ENCODE assay signal across 2 cellular contexts in the genomic region with DNA sequence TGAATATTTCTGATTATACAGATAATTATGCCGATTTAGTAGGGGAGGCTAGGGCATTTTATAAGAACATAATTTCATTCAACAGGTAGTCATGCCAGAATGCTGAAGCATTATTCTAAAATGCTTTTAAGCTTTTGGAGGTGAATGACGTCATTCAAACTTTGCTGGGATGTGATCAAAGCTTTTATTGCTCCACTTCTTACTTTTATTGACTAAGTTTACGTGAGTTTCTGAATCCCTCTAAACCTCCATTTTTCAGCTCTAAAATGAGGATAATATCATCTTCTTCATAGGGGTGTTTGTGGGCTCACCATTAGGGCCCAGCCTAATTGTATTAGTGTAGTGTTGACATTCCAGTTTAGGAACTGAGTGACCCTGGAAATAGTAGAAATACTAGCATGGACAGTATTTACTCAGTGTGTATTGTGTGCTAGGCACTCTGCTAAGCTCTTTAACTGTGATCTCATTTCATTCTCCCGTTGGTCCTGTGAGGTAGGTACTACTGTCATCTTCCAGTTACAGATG.
TF ChIP-seq lines count a peak whose summit lies in the region.

No MANE protein-coding gene starts in this region.

TF ChIP-seq in SK-N-SH, 30 proteins besides CTCF, POLR2A, EP300 and RAD21 (continued from another document):
- TF ChIP-seq, protein P1, sequence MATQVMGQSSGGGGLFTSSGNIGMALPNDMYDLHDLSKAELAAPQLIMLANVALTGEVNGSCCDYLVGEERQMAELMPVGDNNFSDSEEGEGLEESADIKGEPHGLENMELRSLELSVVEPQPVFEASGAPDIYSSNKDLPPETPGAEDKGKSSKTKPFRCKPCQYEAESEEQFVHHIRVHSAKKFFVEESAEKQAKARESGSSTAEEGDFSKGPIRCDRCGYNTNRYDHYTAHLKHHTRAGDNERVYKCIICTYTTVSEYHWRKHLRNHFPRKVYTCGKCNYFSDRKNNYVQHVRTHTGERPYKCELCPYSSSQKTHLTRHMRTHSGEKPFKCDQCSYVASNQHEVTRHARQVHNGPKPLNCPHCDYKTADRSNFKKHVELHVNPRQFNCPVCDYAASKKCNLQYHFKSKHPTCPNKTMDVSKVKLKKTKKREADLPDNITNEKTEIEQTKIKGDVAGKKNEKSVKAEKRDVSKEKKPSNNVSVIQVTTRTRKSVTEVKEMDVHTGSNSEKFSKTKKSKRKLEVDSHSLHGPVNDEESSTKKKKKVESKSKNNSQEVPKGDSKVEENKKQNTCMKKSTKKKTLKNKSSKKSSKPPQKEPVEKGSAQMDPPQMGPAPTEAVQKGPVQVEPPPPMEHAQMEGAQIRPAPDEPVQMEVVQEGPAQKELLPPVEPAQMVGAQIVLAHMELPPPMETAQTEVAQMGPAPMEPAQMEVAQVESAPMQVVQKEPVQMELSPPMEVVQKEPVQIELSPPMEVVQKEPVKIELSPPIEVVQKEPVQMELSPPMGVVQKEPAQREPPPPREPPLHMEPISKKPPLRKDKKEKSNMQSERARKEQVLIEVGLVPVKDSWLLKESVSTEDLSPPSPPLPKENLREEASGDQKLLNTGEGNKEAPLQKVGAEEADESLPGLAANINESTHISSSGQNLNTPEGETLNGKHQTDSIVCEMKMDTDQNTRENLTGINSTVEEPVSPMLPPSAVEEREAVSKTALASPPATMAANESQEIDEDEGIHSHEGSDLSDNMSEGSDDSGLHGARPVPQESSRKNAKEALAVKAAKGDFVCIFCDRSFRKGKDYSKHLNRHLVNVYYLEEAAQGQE (IDR thresholded peaks at IDR 0.05; ENCODE audit: low read depth, low read length), result no peak
- TF ChIP-seq ZBTB33 (IDR thresholded peaks at IDR 0.05; ENCODE audit: borderline replicate concordance, low read depth), result no peak

TF ChIP-seq in SK-N-SH treated with all-trans-retinoic acid at 6 μM for 48 hours, 23 proteins besides CTCF, POLR2A, EP300 and RAD21 (continued from another document):
- TF ChIP-seq POU6F1 (CRISPR knock-in tag; IDR thresholded peaks at IDR 0.05; ENCODE audit: borderline replicate concordance, low read depth), result no peak
- TF ChIP-seq RARB (CRISPR knock-in tag; IDR thresholded peaks at IDR 0.05), result no peak
- no peak for TF ChIP-seq PPARA (CRISPR knock-in tag; IDR thresholded peaks at IDR 0.05; ENCODE audit: borderline replicate concordance)
- no peak for TF ChIP-seq BACH2 (CRISPR knock-in tag; IDR thresholded peaks at IDR 0.05; ENCODE audit: borderline replicate concordance)
- TF ChIP-seq ZC3H10 (CRISPR knock-in tag; IDR thresholded peaks at IDR 0.05), result no peak
- no peak for TF ChIP-seq CREB5 (CRISPR knock-in tag; IDR thresholded peaks at IDR 0.05; ENCODE audit: low read depth)
- TF ChIP-seq ISL1 (CRISPR knock-in tag; IDR thresholded peaks at IDR 0.05), result no peak
- TF ChIP-seq, protein P2, sequence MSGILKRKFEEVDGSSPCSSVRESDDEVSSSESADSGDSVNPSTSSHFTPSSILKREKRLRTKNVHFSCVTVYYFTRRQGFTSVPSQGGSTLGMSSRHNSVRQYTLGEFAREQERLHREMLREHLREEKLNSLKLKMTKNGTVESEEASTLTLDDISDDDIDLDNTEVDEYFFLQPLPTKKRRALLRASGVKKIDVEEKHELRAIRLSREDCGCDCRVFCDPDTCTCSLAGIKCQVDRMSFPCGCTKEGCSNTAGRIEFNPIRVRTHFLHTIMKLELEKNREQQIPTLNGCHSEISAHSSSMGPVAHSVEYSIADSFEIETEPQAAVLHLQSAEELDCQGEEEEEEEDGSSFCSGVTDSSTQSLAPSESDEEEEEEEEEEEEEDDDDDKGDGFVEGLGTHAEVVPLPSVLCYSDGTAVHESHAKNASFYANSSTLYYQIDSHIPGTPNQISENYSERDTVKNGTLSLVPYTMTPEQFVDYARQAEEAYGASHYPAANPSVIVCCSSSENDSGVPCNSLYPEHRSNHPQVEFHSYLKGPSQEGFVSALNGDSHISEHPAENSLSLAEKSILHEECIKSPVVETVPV (CRISPR knock-in tag; IDR thresholded peaks at IDR 0.05), result no peak
